In the genomic region with DNA sequence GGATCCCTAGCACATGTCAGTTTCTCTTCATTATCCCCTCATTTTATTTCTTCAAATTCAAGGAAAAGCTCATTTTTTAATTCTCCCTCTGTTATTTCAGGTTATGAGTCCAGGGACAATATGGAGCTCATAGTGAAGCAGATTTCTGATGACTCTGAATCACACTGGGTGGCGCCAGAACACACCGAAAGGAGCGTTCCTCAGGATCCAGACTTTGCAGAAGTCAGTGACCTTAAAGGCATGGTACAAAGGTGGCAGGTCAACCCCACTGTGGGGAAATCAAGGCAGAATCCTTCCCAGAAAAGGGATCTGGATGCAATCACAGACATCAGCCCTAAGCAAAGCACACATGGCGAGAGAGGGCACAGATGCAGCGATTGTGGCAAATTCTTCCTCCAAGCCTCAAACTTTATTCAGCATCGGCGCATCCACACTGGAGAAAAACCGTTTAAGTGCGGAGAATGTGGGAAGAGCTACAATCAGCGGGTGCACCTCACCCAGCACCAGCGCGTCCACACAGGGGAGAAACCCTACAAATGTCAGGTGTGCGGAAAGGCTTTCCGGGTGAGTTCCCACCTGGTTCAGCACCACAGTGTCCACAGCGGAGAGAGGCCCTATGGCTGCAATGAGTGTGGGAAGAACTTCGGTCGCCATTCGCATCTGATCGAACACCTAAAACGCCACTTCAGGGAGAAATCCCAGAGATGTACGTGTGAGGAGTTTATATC, we compare ENCODE assay signal across 1 cellular context.
TF ChIP-seq lines count a peak whose summit lies in the region.

No MANE protein-coding gene starts in this region.

TF ChIP-seq in GM12878, 131 proteins besides CTCF, POLR2A, EP300 and RAD21:
- no peak for TF ChIP-seq ZNF207 (IDR thresholded peaks at IDR 0.05; ENCODE audit: borderline replicate concordance)
- no peak for TF ChIP-seq CHD2 (IDR thresholded peaks at IDR 0.05; ENCODE audit: borderline replicate concordance, low read depth, low read length)
- no peak for TF ChIP-seq CHD1 (IDR thresholded peaks at IDR 0.05; ENCODE audit: low read depth, low read length)
- TF ChIP-seq EGR1 (IDR thresholded peaks at IDR 0.05; ENCODE audit: borderline replicate concordance in 1 of 2, low read depth in 2 of 2, low read length in 2 of 2): no peak
- TF ChIP-seq MTA2 (IDR thresholded peaks at IDR 0.05; ENCODE audit: low read depth): no peak
- TF ChIP-seq RUNX3 (IDR thresholded peaks at IDR 0.05; ENCODE audit: low read length): no peak
- TF ChIP-seq, protein P1, sequence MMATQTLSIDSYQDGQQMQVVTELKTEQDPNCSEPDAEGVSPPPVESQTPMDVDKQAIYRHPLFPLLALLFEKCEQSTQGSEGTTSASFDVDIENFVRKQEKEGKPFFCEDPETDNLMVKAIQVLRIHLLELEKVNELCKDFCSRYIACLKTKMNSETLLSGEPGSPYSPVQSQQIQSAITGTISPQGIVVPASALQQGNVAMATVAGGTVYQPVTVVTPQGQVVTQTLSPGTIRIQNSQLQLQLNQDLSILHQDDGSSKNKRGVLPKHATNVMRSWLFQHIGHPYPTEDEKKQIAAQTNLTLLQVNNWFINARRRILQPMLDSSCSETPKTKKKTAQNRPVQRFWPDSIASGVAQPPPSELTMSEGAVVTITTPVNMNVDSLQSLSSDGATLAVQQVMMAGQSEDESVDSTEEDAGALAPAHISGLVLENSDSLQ (IDR thresholded peaks at IDR 0.05): no peak
- no peak for TF ChIP-seq EZH2 (IDR thresholded peaks at IDR 0.05; ENCODE audit: borderline replicate concordance, control insufficient read depth, low read depth, low read length)
- no peak for TF ChIP-seq TAF1 (IDR thresholded peaks at IDR 0.05; ENCODE audit: borderline replicate concordance, low read depth, low read length)
- TF ChIP-seq GATAD2B (conservative IDR thresholded peaks at IDR 0.05; ENCODE audit: low read depth): no peak
- no peak for TF ChIP-seq KDM1A (IDR thresholded peaks at IDR 0.05; ENCODE audit: borderline replicate concordance)
- TF ChIP-seq HSF1 (IDR thresholded peaks at IDR 0.05; ENCODE audit: low read depth, low read length): no peak
- TF ChIP-seq, protein P2, sequence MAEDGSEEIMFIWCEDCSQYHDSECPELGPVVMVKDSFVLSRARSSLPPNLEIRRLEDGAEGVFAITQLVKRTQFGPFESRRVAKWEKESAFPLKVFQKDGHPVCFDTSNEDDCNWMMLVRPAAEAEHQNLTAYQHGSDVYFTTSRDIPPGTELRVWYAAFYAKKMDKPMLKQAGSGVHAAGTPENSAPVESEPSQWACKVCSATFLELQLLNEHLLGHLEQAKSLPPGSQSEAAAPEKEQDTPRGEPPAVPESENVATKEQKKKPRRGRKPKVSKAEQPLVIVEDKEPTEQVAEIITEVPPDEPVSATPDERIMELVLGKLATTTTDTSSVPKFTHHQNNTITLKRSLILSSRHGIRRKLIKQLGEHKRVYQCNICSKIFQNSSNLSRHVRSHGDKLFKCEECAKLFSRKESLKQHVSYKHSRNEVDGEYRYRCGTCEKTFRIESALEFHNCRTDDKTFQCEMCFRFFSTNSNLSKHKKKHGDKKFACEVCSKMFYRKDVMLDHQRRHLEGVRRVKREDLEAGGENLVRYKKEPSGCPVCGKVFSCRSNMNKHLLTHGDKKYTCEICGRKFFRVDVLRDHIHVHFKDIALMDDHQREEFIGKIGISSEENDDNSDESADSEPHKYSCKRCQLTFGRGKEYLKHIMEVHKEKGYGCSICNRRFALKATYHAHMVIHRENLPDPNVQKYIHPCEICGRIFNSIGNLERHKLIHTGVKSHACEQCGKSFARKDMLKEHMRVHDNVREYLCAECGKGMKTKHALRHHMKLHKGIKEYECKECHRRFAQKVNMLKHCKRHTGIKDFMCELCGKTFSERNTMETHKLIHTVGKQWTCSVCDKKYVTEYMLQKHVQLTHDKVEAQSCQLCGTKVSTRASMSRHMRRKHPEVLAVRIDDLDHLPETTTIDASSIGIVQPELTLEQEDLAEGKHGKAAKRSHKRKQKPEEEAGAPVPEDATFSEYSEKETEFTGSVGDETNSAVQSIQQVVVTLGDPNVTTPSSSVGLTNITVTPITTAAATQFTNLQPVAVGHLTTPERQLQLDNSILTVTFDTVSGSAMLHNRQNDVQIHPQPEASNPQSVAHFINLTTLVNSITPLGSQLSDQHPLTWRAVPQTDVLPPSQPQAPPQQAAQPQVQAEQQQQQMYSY (CRISPR knock-in tag; IDR thresholded peaks at IDR 0.05): no peak
